ENCODE assay signal across 8 cellular contexts in the genomic region with DNA sequence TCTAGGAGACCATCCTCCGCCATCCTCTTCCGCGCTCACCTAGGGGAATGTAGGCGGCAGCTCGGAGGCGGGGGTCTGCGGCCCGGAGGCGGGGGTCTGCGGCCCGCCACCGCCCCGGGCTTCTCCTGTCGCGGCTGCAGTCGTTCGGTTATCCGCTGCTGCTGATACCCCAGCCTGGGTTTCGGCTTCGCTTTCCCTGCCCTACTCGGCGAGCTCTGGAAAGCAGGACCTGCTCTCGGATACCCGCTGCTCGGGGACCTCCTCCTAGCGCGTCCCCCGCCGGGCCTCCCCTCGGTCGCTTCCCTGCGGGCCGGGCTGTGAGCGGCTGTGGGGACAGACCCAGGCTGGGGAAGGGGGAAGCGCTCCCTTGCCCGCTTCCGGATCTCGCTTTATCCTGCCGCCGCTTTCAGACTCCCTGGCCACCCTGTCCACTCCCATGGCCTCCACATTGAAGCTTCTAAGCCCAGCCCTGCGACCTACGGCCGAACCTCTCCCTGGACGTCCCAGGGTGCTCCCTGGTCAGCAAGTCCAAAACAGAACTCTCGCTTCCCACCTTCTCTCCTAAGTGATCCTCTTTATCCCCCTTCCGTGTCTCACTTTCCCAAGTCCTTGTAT.
DNase-seq lines count a peak whose midpoint lies in the region; ATAC-seq and TF ChIP-seq lines count a peak whose summit lies in the region.

No MANE protein-coding gene starts in this region.

- peak; percentile 3 for DNase-seq in AG10803 (ENCODE audit: low read depth)
- DNase-seq in iris pigment epithelial cell (ENCODE audit: low read depth), result peak; percentile 19
- peak; percentile 28 for DNase-seq in stimulated activated naive CD8-positive, alpha-beta T cell treated with anti-CD3 and anti-CD28 coated beads, Interleukin-15, Interleukin-2, amounts not matched to agents 100 U/mL and 50 U/mL, for 24 hours
- no peak for DNase-seq in GM20000 (ENCODE audit: low spot score)
- no peak for DNase-seq in T1000 (lab: John Stamatoyannopoulos, UW)

- TF ChIP-seq CTCF in AG10803 (conservative IDR thresholded peaks at IDR 0.05; ENCODE audit: low read length) (no peak), GM20000 (IDR thresholded peaks at IDR 0.05; ENCODE audit: extremely low read depth, missing control alignments) (no peak)

- H3K27ac ChIP-seq in angular gyrus (ENCODE audit: low read depth, low read length), result peak overlapping the region; percentile 48

- TF ChIP-seq EP300 in Ishikawa (IDR thresholded peaks at IDR 0.05; ENCODE audit: borderline replicate concordance), result no peak

- H3K4me3 ChIP-seq in AG10803 (ENCODE audit: low read length), result peak overlapping the region; percentile 64

- no peak for ATAC-seq in stimulated activated naive CD8-positive, alpha-beta T cell treated with anti-CD3 and anti-CD28 coated beads, Interleukin-15, Interleukin-2, amounts not matched to agents 100 U/mL and 50 U/mL, for 24 hours
- no peak for ATAC-seq in HG02970 (IDR thresholded peaks at IDR 0.05; ENCODE audit: low FRiP score, unreplicated experiment)

- TF ChIP-seq RAD21 in Ishikawa (IDR thresholded peaks at IDR 0.05; ENCODE audit: low read depth), result no peak

TF ChIP-seq in Ishikawa, 13 proteins besides CTCF, POLR2A, EP300 and RAD21:
- TF ChIP-seq NFIC (IDR thresholded peaks at IDR 0.05), result no peak
- TF ChIP-seq, protein P1, sequence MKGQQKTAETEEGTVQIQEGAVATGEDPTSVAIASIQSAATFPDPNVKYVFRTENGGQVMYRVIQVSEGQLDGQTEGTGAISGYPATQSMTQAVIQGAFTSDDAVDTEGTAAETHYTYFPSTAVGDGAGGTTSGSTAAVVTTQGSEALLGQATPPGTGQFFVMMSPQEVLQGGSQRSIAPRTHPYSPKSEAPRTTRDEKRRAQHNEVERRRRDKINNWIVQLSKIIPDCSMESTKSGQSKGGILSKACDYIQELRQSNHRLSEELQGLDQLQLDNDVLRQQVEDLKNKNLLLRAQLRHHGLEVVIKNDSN (IDR thresholded peaks at IDR 0.05), result no peak
- TF ChIP-seq ZBTB7A (IDR thresholded peaks at IDR 0.05; ENCODE audit: low read depth), result peak; percentile 99
- no peak for TF ChIP-seq FOXM1 (IDR thresholded peaks at IDR 0.05; ENCODE audit: borderline replicate concordance, low read depth)
- no peak for TF ChIP-seq TAF1 (IDR thresholded peaks at IDR 0.05; ENCODE audit: low read depth)
- TF ChIP-seq TEAD4 (IDR thresholded peaks at IDR 0.05), result no peak

Comparison
In these comparisons a context has a peak if more than half of its experiments do, and no peak if none do; other contexts are left out.
1. DNase-seq: peak in AG10803 (single experiment), iris pigment epithelial cell (single experiment) and stimulated activated naive CD8-positive, alpha-beta T cell treated with anti-CD3 and anti-CD28 coated beads, Interleukin-15, Interleukin-2, amounts not matched to agents 100 U/mL and 50 U/mL, for 24 hours (single experiment); none in GM20000 (single experiment) and T1000 (single experiment).